Comparison of ENCODE assay signal across 17 cellular contexts in genomic region chr5:75389430-75389829, GRCh38. TPM values are rescaled to one million over a fixed set of nuclear protein-coding genes. Genes with fewer than 3 reads are reported as not detected.
DNase-seq lines count a peak whose midpoint lies in the region; ATAC-seq lines count a peak whose summit lies in the region.
"Had no signal": no experiment of that assay in that cellular context is flagged by ENCODE, and none has a peak within 500 bp of the region (broad histone marks: within the 10 kb centered on the region; RNA-seq: fewer than 3 reads in every experiment).

No MANE protein-coding gene starts in this region.

- no peak overlapping the region for H3K4me3 Mint-ChIP-seq in activated CD4-positive, alpha-beta T cell treated with anti-CD3 and anti-CD28 coated beads, Interleukin-2, amount 10 ng/mL, durations not matched to agents 7 days and 5 days
- no peak overlapping the region for H3K4me3 Mint-ChIP-seq in T-helper 2 cell treated with Interferon-gamma antibody and Interleukin-4, amounts not matched to agents 5 μg/mL and 100 μg/mL, for 36 hours
- H3K4me3 Mint-ChIP-seq in stimulated activated naive CD8-positive, alpha-beta T cell treated with anti-CD3 and anti-CD28 coated beads, Interleukin-15, Interleukin-2, amounts not matched to agents 100 ng/mL and 50 ng/mL, for 24 hours, result no peak overlapping the region

- POLR2A ChIA-PET in activated CD4-positive, alpha-beta T cell treated with anti-CD3 and anti-CD28 coated beads, Interleukin-2, amount 10 ng/mL, durations not matched to agents 7 days and 5 days (lab: Charles Lee), result interaction anchor here (0.6 kb wide), 1 partner anchor 465 kb away, joined by 3 read pairs; no protein-coding TSS in a partner anchor

- no peak overlapping the region for H3K27ac Mint-ChIP-seq in activated CD4-positive, alpha-beta T cell treated with anti-CD3 and anti-CD28 coated beads, Interleukin-2, amount 10 ng/mL, durations not matched to agents 7 days and 5 days
- H3K27ac Mint-ChIP-seq in activated naive CD4-positive, alpha-beta T cell treated with anti-CD3 and anti-CD28 coated beads, Interleukin-2, amount 50 U/mL, for 72 hours, result peak overlapping the region; percentile 25 to 82
- peak overlapping the region; percentile 2 for H3K27ac Mint-ChIP-seq in T-helper 2 cell treated with Interferon-gamma antibody and Interleukin-4, amounts not matched to agents 5 μg/mL and 100 μg/mL, for 36 hours
- peak overlapping the region; percentile 31 for H3K27ac Mint-ChIP-seq in stimulated activated naive CD8-positive, alpha-beta T cell treated with anti-CD3 and anti-CD28 coated beads, Interleukin-15, Interleukin-2, amounts not matched to agents 100 ng/mL and 50 ng/mL, for 24 hours

- DNase-seq in activated CD4-positive, alpha-beta T cell treated with anti-CD3 and anti-CD28 coated beads for 48 hours, result peak; percentile 18
- DNase-seq in activated CD4-positive, alpha-beta T cell treated with anti-CD3 and anti-CD28 coated beads, Interleukin-2, amount 10 ng/mL, durations not matched to agents 7 days and 5 days, result no peak
- DNase-seq in activated naive CD4-positive, alpha-beta T cell treated with anti-CD3 and anti-CD28 coated beads, Interleukin-2, amount 50 U/mL, for 72 hours (ENCODE audit: low spot score in 2 of 2), result peak in 1 of 2 donors; percentile 11
- DNase-seq in activated naive CD4-positive, alpha-beta T cell treated with Interleukin-2 at 50 U/mL for 16 hours, result no peak
- DNase-seq in T-helper 2 cell treated with Interferon-gamma antibody and Interleukin-4, amounts not matched to agents 5 μg/mL and 100 μg/mL, for 36 hours (ENCODE audit: low spot score), result peak; percentile 8
- DNase-seq: C1 segment of cervical spinal cord, DMS 273 treated with DMSO at 0.1 percent for 48 hours, MV-4-11, NCI-H1417 treated with DMSO at 0.1 percent for 48 hours, NCI-H2029, NCI-H2171 treated with DMSO at 0.1 percent for 48 hours, NCI-H774, Right ventricle myocardium superior had no signal

- H3K27me3 Mint-ChIP-seq in activated CD4-positive, alpha-beta T cell treated with anti-CD3 and anti-CD28 coated beads, Interleukin-2, amount 10 ng/mL, durations not matched to agents 7 days and 5 days, result no peaks in the 10 kb centered on the region
- H3K27me3 Mint-ChIP-seq in T-helper 2 cell treated with Interferon-gamma antibody and Interleukin-4, amounts not matched to agents 5 μg/mL and 100 μg/mL, for 36 hours (ENCODE audit: low read depth), result no peaks in the 10 kb centered on the region
- no peaks in the 10 kb centered on the region for H3K27me3 Mint-ChIP-seq in stimulated activated naive CD8-positive, alpha-beta T cell treated with anti-CD3 and anti-CD28 coated beads, Interleukin-15, Interleukin-2, amounts not matched to agents 100 ng/mL and 50 ng/mL, for 24 hours

- ATAC-seq in activated naive CD4-positive, alpha-beta T cell treated with anti-CD3 and anti-CD28 coated beads, Interleukin-2, amount 50 U/mL, for 72 hours, result peak; percentile 98
- ATAC-seq in HG03196 (IDR thresholded peaks at IDR 0.05; ENCODE audit: unreplicated experiment), result no peak
- ATAC-seq in HG02571 (IDR thresholded peaks at IDR 0.05; ENCODE audit: unreplicated experiment), result no peak
- ATAC-seq: Panc1 had no signal

- peaks cover 7% of the 10 kb centered on the region for H3K4me1 Mint-ChIP-seq in activated CD4-positive, alpha-beta T cell treated with anti-CD3 and anti-CD28 coated beads, Interleukin-2, amount 10 ng/mL, durations not matched to agents 7 days and 5 days
- H3K4me1 Mint-ChIP-seq in T-helper 2 cell treated with Interferon-gamma antibody and Interleukin-4, amounts not matched to agents 5 μg/mL and 100 μg/mL, for 36 hours (ENCODE audit: low read depth), result peaks cover 12% of the 10 kb centered on the region
- H3K4me1 Mint-ChIP-seq in stimulated activated naive CD8-positive, alpha-beta T cell treated with anti-CD3 and anti-CD28 coated beads, Interleukin-15, Interleukin-2, amounts not matched to agents 100 ng/mL and 50 ng/mL, for 24 hours (ENCODE audit: low read depth), result peaks cover 12% of the 10 kb centered on the region

- CTCF ChIA-PET in activated CD4-positive, alpha-beta T cell treated with anti-CD3 and anti-CD28 coated beads, Interleukin-2, amount 10 ng/mL, durations not matched to agents 7 days and 5 days (lab: Charles Lee), result interaction anchor here (1.1 kb wide), 1 partner anchor 13 kb away, joined by 7 read pairs; no protein-coding TSS in a partner anchor

- peaks cover 30% of the 10 kb centered on the region for H3K36me3 Mint-ChIP-seq in activated CD4-positive, alpha-beta T cell treated with anti-CD3 and anti-CD28 coated beads, Interleukin-2, amount 10 ng/mL, durations not matched to agents 7 days and 5 days (ENCODE audit: low read depth)
- H3K36me3 Mint-ChIP-seq in activated naive CD4-positive, alpha-beta T cell treated with anti-CD3 and anti-CD28 coated beads, Interleukin-2, amount 50 U/mL, for 72 hours, result peaks cover 5 to 9% of the 10 kb centered on the region in 2 donors
- H3K36me3 Mint-ChIP-seq in T-helper 2 cell treated with Interferon-gamma antibody and Interleukin-4, amounts not matched to agents 5 μg/mL and 100 μg/mL, for 36 hours (ENCODE audit: low read depth), result peaks cover 39% of the 10 kb centered on the region
- H3K36me3 Mint-ChIP-seq in stimulated activated naive CD8-positive, alpha-beta T cell treated with anti-CD3 and anti-CD28 coated beads, Interleukin-15, Interleukin-2, amounts not matched to agents 100 ng/mL and 50 ng/mL, for 24 hours (ENCODE audit: low read depth), result peaks cover 34% of the 10 kb centered on the region

- no peaks in the 10 kb centered on the region for H3K9me3 Mint-ChIP-seq in activated CD4-positive, alpha-beta T cell treated with anti-CD3 and anti-CD28 coated beads, Interleukin-2, amount 10 ng/mL, durations not matched to agents 7 days and 5 days
- no peaks in the 10 kb centered on the region for H3K9me3 Mint-ChIP-seq in activated naive CD4-positive, alpha-beta T cell treated with anti-CD3 and anti-CD28 coated beads, Interleukin-2, amount 50 U/mL, for 72 hours
- no peaks in the 10 kb centered on the region for H3K9me3 Mint-ChIP-seq in T-helper 2 cell treated with Interferon-gamma antibody and Interleukin-4, amounts not matched to agents 5 μg/mL and 100 μg/mL, for 36 hours
- no peaks in the 10 kb centered on the region for H3K9me3 Mint-ChIP-seq in stimulated activated naive CD8-positive, alpha-beta T cell treated with anti-CD3 and anti-CD28 coated beads, Interleukin-15, Interleukin-2, amounts not matched to agents 100 ng/mL and 50 ng/mL, for 24 hours

RNA-seq across cellular contexts. Expression of gene HMGCR, which starts 52.4 kb away (rescaled TPM):
- 10 to 100 TPM; 49.4 to 51.1 TPM for total RNA-seq in activated CD4-positive, alpha-beta T cell treated with anti-CD3 and anti-CD28 coated beads, Interleukin-2, amount 10 ng/mL, durations not matched to agents 7 days and 5 days
- total RNA-seq in activated naive CD4-positive, alpha-beta T cell treated with anti-CD3 and anti-CD28 coated beads, Interleukin-2, amount 50 U/mL, for 72 hours, result 10 to 100 TPM; 49.9 to 53.1 TPM

Comparison
In these comparisons a context has a peak if more than half of its experiments do, and no peak if none do; other contexts are left out.
1. DNase-seq: peak in activated CD4-positive, alpha-beta T cell treated with anti-CD3 and anti-CD28 coated beads for 48 hours (single experiment) and T-helper 2 cell treated with Interferon-gamma antibody and Interleukin-4, amounts not matched to agents 5 μg/mL and 100 μg/mL, for 36 hours (single experiment); none in activated CD4-positive, alpha-beta T cell treated with anti-CD3 and anti-CD28 coated beads, Interleukin-2, amount 10 ng/mL, durations not matched to agents 7 days and 5 days (single experiment) and activated naive CD4-positive, alpha-beta T cell treated with Interleukin-2 at 50 U/mL for 16 hours (single experiment).
2. ATAC-seq: peak in activated naive CD4-positive, alpha-beta T cell treated with anti-CD3 and anti-CD28 coated beads, Interleukin-2, amount 50 U/mL, for 72 hours (2 of 2); none in HG03196 (single experiment) and HG02571 (single experiment).